In the genomic region with DNA sequence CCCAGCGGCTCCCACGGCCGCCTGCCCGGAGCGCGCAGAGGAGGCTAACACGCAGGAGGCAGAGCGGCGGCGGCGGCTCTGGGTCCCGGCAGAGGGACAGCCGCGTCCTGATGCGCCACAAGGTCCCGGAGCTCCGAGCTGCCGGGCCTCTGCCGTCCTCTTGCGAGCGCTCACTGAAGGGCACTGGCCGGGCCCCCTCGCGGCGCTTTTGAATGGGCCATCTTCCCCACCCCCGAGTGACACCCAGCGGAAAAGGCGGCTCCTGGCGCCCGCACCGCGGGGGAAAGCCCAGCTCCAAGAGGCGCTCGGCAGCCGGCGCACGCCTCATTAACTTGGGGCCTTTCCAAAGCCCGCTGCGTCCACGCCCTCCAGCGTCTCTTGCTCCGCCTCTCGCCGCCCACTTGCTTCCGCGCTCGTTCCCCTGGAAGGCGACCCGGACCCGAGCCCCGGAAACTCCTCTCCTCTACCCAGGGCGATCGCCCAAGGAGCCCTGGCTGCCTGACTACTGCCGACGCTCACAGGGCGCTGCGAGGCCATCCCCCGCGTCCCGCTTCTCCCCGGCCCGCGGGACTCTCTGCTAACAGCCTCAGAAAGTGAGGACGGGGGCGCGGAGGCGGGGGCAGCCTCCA, we compare ENCODE assay signal across 1 cellular context.
TF ChIP-seq lines count a peak whose summit lies in the region.

A gene (minus strand): TSS at position 363 of the 629 bp plus-strand sequence.

TF ChIP-seq in HepG2, 621 proteins besides CTCF, POLR2A, EP300 and RAD21 (continued from another document and continues in another):
- TF ChIP-seq, protein P1, sequence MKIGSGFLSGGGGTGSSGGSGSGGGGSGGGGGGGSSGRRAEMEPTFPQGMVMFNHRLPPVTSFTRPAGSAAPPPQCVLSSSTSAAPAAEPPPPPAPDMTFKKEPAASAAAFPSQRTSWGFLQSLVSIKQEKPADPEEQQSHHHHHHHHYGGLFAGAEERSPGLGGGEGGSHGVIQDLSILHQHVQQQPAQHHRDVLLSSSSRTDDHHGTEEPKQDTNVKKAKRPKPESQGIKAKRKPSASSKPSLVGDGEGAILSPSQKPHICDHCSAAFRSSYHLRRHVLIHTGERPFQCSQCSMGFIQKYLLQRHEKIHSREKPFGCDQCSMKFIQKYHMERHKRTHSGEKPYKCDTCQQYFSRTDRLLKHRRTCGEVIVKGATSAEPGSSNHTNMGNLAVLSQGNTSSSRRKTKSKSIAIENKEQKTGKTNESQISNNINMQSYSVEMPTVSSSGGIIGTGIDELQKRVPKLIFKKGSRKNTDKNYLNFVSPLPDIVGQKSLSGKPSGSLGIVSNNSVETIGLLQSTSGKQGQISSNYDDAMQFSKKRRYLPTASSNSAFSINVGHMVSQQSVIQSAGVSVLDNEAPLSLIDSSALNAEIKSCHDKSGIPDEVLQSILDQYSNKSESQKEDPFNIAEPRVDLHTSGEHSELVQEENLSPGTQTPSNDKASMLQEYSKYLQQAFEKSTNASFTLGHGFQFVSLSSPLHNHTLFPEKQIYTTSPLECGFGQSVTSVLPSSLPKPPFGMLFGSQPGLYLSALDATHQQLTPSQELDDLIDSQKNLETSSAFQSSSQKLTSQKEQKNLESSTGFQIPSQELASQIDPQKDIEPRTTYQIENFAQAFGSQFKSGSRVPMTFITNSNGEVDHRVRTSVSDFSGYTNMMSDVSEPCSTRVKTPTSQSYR (CRISPR knock-in tag; IDR thresholded peaks at IDR 0.05; ENCODE audit: borderline replicate concordance), result no peak
- TF ChIP-seq ZNF747 (CRISPR knock-in tag; IDR thresholded peaks at IDR 0.05; ENCODE audit: borderline replicate concordance), result peak; percentile 74; the same call in 1 of the 2 replicates
- TF ChIP-seq KDM1A (CRISPR knock-in tag; IDR thresholded peaks at IDR 0.05), result no peak
- peak; percentile 46; the same call in 1 of the 2 replicates for TF ChIP-seq NCOR1 (IDR thresholded peaks at IDR 0.05; ENCODE audit: borderline replicate concordance, low read length)
- TF ChIP-seq ZNF564 (CRISPR knock-in tag; IDR thresholded peaks at IDR 0.05), result peak; percentile 81; the same call in 1 of the 2 replicates
- TF ChIP-seq ATAD3A (CRISPR knock-in tag; IDR thresholded peaks at IDR 0.05), result no peak
- TF ChIP-seq ZNF761 (CRISPR knock-in tag; conservative IDR thresholded peaks at IDR 0.05), result peak; percentile 43; the same call in 1 of the 2 replicates
- peak; percentile 94; the same call in 1 of the 2 replicates for TF ChIP-seq ZSCAN20 (CRISPR knock-in tag; IDR thresholded peaks at IDR 0.05; ENCODE audit: borderline replicate concordance)
- TF ChIP-seq, protein P2, sequence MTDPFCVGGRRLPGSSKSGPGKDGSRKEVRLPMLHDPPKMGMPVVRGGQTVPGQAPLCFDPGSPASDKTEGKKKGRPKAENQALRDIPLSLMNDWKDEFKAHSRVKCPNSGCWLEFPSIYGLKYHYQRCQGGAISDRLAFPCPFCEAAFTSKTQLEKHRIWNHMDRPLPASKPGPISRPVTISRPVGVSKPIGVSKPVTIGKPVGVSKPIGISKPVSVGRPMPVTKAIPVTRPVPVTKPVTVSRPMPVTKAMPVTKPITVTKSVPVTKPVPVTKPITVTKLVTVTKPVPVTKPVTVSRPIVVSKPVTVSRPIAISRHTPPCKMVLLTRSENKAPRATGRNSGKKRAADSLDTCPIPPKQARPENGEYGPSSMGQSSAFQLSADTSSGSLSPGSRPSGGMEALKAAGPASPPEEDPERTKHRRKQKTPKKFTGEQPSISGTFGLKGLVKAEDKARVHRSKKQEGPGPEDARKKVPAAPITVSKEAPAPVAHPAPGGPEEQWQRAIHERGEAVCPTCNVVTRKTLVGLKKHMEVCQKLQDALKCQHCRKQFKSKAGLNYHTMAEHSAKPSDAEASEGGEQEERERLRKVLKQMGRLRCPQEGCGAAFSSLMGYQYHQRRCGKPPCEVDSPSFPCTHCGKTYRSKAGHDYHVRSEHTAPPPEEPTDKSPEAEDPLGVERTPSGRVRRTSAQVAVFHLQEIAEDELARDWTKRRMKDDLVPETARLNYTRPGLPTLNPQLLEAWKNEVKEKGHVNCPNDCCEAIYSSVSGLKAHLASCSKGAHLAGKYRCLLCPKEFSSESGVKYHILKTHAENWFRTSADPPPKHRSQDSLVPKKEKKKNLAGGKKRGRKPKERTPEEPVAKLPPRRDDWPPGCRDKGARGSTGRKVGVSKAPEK (CRISPR knock-in tag; IDR thresholded peaks at IDR 0.05; ENCODE audit: borderline replicate concordance), result no peak
- TF ChIP-seq ATF7-NPFF (CRISPR knock-in tag; IDR thresholded peaks at IDR 0.05; ENCODE audit: low read depth), result peak; percentile 79
- TF ChIP-seq ZNF549 (CRISPR knock-in tag; IDR thresholded peaks at IDR 0.05), result 0 out of 2 replicates have a peak, but pooled peaks have one; percentile 67
- peak; percentile 48; the same call in 1 of the 2 replicates for TF ChIP-seq NFYB (CRISPR knock-in tag; IDR thresholded peaks at IDR 0.05)
- no peak for TF ChIP-seq DNMT1 (CRISPR knock-in tag; IDR thresholded peaks at IDR 0.05)
- TF ChIP-seq, protein P3, sequence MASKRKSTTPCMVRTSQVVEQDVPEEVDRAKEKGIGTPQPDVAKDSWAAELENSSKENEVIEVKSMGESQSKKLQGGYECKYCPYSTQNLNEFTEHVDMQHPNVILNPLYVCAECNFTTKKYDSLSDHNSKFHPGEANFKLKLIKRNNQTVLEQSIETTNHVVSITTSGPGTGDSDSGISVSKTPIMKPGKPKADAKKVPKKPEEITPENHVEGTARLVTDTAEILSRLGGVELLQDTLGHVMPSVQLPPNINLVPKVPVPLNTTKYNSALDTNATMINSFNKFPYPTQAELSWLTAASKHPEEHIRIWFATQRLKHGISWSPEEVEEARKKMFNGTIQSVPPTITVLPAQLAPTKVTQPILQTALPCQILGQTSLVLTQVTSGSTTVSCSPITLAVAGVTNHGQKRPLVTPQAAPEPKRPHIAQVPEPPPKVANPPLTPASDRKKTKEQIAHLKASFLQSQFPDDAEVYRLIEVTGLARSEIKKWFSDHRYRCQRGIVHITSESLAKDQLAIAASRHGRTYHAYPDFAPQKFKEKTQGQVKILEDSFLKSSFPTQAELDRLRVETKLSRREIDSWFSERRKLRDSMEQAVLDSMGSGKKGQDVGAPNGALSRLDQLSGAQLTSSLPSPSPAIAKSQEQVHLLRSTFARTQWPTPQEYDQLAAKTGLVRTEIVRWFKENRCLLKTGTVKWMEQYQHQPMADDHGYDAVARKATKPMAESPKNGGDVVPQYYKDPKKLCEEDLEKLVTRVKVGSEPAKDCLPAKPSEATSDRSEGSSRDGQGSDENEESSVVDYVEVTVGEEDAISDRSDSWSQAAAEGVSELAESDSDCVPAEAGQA (IDR thresholded peaks at IDR 0.05; ENCODE audit: low read depth), result no peak
- TF ChIP-seq, protein P3 (CRISPR knock-in tag; IDR thresholded peaks at IDR 0.05; ENCODE audit: borderline replicate concordance), result peak; percentile 85
- TF ChIP-seq TARDBP (CRISPR knock-in tag; IDR thresholded peaks at IDR 0.05), result peak; percentile 86
- peak; percentile 51 for TF ChIP-seq KMT2B (CRISPR knock-in tag; IDR thresholded peaks at IDR 0.05)
- peak; percentile 84 for TF ChIP-seq ETV5 (CRISPR knock-in tag; IDR thresholded peaks at IDR 0.05; ENCODE audit: borderline replicate concordance)
- TF ChIP-seq NBN (conservative IDR thresholded peaks at IDR 0.05), result no peak
- TF ChIP-seq, protein P4, sequence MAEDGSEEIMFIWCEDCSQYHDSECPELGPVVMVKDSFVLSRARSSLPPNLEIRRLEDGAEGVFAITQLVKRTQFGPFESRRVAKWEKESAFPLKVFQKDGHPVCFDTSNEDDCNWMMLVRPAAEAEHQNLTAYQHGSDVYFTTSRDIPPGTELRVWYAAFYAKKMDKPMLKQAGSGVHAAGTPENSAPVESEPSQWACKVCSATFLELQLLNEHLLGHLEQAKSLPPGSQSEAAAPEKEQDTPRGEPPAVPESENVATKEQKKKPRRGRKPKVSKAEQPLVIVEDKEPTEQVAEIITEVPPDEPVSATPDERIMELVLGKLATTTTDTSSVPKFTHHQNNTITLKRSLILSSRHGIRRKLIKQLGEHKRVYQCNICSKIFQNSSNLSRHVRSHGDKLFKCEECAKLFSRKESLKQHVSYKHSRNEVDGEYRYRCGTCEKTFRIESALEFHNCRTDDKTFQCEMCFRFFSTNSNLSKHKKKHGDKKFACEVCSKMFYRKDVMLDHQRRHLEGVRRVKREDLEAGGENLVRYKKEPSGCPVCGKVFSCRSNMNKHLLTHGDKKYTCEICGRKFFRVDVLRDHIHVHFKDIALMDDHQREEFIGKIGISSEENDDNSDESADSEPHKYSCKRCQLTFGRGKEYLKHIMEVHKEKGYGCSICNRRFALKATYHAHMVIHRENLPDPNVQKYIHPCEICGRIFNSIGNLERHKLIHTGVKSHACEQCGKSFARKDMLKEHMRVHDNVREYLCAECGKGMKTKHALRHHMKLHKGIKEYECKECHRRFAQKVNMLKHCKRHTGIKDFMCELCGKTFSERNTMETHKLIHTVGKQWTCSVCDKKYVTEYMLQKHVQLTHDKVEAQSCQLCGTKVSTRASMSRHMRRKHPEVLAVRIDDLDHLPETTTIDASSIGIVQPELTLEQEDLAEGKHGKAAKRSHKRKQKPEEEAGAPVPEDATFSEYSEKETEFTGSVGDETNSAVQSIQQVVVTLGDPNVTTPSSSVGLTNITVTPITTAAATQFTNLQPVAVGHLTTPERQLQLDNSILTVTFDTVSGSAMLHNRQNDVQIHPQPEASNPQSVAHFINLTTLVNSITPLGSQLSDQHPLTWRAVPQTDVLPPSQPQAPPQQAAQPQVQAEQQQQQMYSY (CRISPR knock-in tag; IDR thresholded peaks at IDR 0.05), result peak; percentile 82
- TF ChIP-seq, protein P5, sequence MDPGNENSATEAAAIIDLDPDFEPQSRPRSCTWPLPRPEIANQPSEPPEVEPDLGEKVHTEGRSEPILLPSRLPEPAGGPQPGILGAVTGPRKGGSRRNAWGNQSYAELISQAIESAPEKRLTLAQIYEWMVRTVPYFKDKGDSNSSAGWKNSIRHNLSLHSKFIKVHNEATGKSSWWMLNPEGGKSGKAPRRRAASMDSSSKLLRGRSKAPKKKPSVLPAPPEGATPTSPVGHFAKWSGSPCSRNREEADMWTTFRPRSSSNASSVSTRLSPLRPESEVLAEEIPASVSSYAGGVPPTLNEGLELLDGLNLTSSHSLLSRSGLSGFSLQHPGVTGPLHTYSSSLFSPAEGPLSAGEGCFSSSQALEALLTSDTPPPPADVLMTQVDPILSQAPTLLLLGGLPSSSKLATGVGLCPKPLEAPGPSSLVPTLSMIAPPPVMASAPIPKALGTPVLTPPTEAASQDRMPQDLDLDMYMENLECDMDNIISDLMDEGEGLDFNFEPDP (CRISPR knock-in tag; conservative IDR thresholded peaks at IDR 0.05), result 0 out of 2 replicates have a peak, but pooled peaks have one; percentile 90
- TF ChIP-seq MAFG (CRISPR knock-in tag; IDR thresholded peaks at IDR 0.05), result no peak
- TF ChIP-seq IRF2 (CRISPR knock-in tag; IDR thresholded peaks at IDR 0.05), result no peak
- TF ChIP-seq, protein P6, sequence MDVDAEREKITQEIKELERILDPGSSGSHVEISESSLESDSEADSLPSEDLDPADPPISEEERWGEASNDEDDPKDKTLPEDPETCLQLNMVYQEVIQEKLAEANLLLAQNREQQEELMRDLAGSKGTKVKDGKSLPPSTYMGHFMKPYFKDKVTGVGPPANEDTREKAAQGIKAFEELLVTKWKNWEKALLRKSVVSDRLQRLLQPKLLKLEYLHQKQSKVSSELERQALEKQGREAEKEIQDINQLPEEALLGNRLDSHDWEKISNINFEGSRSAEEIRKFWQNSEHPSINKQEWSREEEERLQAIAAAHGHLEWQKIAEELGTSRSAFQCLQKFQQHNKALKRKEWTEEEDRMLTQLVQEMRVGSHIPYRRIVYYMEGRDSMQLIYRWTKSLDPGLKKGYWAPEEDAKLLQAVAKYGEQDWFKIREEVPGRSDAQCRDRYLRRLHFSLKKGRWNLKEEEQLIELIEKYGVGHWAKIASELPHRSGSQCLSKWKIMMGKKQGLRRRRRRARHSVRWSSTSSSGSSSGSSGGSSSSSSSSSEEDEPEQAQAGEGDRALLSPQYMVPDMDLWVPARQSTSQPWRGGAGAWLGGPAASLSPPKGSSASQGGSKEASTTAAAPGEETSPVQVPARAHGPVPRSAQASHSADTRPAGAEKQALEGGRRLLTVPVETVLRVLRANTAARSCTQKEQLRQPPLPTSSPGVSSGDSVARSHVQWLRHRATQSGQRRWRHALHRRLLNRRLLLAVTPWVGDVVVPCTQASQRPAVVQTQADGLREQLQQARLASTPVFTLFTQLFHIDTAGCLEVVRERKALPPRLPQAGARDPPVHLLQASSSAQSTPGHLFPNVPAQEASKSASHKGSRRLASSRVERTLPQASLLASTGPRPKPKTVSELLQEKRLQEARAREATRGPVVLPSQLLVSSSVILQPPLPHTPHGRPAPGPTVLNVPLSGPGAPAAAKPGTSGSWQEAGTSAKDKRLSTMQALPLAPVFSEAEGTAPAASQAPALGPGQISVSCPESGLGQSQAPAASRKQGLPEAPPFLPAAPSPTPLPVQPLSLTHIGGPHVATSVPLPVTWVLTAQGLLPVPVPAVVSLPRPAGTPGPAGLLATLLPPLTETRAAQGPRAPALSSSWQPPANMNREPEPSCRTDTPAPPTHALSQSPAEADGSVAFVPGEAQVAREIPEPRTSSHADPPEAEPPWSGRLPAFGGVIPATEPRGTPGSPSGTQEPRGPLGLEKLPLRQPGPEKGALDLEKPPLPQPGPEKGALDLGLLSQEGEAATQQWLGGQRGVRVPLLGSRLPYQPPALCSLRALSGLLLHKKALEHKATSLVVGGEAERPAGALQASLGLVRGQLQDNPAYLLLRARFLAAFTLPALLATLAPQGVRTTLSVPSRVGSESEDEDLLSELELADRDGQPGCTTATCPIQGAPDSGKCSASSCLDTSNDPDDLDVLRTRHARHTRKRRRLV (CRISPR knock-in tag; IDR thresholded peaks at IDR 0.05), result 0 out of 2 replicates have a peak, but pooled peaks have one; percentile 16
- peak; percentile 47; the same call in 1 of the 2 replicates for TF ChIP-seq SMC3 (IDR thresholded peaks at IDR 0.05; ENCODE audit: low read length)
- TF ChIP-seq HNRNPL (IDR thresholded peaks at IDR 0.05; ENCODE audit: low read depth, low read length), result peak; percentile 12; the same call in 1 of the 2 replicates
- TF ChIP-seq ZNF577 (CRISPR knock-in tag; IDR thresholded peaks at IDR 0.05; ENCODE audit: borderline replicate concordance, low read depth), result no peak
- no peak for TF ChIP-seq ZNF251 (CRISPR knock-in tag; IDR thresholded peaks at IDR 0.05)
- TF ChIP-seq ZNF180 (CRISPR knock-in tag; IDR thresholded peaks at IDR 0.05; ENCODE audit: borderline replicate concordance, low read depth), result 0 out of 2 replicates have a peak, but pooled peaks have one; percentile 70
- TF ChIP-seq ZNF367 (CRISPR knock-in tag; IDR thresholded peaks at IDR 0.05; ENCODE audit: borderline replicate concordance), result peak; percentile 91; the same call in 1 of the 2 replicates
